In genomic region chr9:73146113-73146815, GRCh38 we compare ENCODE assay signal across 23 cellular contexts. TPM values are rescaled to one million over a fixed set of nuclear protein-coding genes. Genes with fewer than 3 reads are reported as not detected.
A peak's percentile ranks its signal among the peaks of the same experiment; 100 is the strongest.
DNase-seq lines count a peak whose midpoint lies in the region; ATAC-seq and TF ChIP-seq lines count a peak whose summit lies in the region.
"Had no signal": no experiment of that assay in that cellular context is flagged by ENCODE, and none has a peak within 500 bp of the region (broad histone marks: within the 10 kb centered on the region; RNA-seq: fewer than 3 reads in every experiment).

No MANE protein-coding gene starts in this region.

- no peak overlapping the region for H3K9ac ChIP-seq in smooth muscle cell (ENCODE audit: low read depth)
- H3K9ac ChIP-seq: parathyroid adenoma had no signal

- no peak for ATAC-seq in HG02678 (IDR thresholded peaks at IDR 0.05; ENCODE audit: unreplicated experiment)
- ATAC-seq: foreskin keratinocyte, left lung, right cardiac atrium, T-helper 17 cell had no signal

- CTCF ChIA-PET in HEK293 (lab: Yijun Ruan, JAX) (no interaction called here), HEK293T (lab: Yijun Ruan, JAX) (no interaction called here)

- H3K27ac ChIP-seq in HEK293 (ENCODE audit: extremely low read depth, low read depth, low read length) (no peak overlapping the region), smooth muscle cell (ENCODE audit: low read depth) (no peak overlapping the region), substantia nigra (ENCODE audit: low read depth, low read length, poor library complexity, severe bottlenecking) (no peak overlapping the region)
- H3K27ac ChIP-seq: foreskin keratinocyte, parathyroid adenoma, stomach had no signal

- H2AFZ ChIP-seq in smooth muscle cell (ENCODE audit: low read depth) = no peak overlapping the region
- H2AFZ ChIP-seq: parathyroid adenoma had no signal

- H3K79me2 ChIP-seq in smooth muscle cell (ENCODE audit: low read depth) = peaks cover 11% of the 10 kb centered on the region
- H3K79me2 ChIP-seq: parathyroid adenoma had no signal

- H3K9me3 ChIP-seq in HEK293 (ENCODE audit: control insufficient read depth, insufficient read depth, low read depth, low read length) = no peaks in the 10 kb centered on the region
- H3K9me3 ChIP-seq in smooth muscle cell (replicated peaks; ENCODE audit: low read depth) = no peaks in the 10 kb centered on the region
- H3K9me3 ChIP-seq: left lung, stomach had no signal

- TF ChIP-seq CTCF in HEK293 (tag by site-specific recombination; IDR thresholded peaks at IDR 0.05) (no peak), smooth muscle cell (IDR thresholded peaks at IDR 0.05; ENCODE audit: borderline replicate concordance, insufficient read depth, poor library complexity, severe bottlenecking) (no peak)

- peak overlapping the region; percentile 12 for H3K4me2 ChIP-seq in smooth muscle cell

- H3F3A ChIP-seq in smooth muscle cell (ENCODE audit: low read depth) = peaks cover 35% of the 10 kb centered on the region

- H3K27me3 ChIP-seq in smooth muscle cell (ENCODE audit: low read depth) = no peaks in the 10 kb centered on the region
- H3K27me3 ChIP-seq: foreskin keratinocyte, left lung, stomach had no signal

- H4K20me1 ChIP-seq in smooth muscle cell (ENCODE audit: low read depth) = no peaks in the 10 kb centered on the region

- H3K36me3 ChIP-seq in HEK293 (ENCODE audit: control insufficient read depth in 2 of 2, insufficient read depth in 1 of 2, low read length in 2 of 2) = no peaks in the 10 kb centered on the region
- H3K36me3 ChIP-seq in smooth muscle cell (ENCODE audit: low read depth) = no peaks in the 10 kb centered on the region
- H3K36me3 ChIP-seq: left lung, stomach had no signal

- H3K4me1 ChIP-seq in HEK293 (ENCODE audit: control insufficient read depth, insufficient read depth, low read length) (peaks cover 5% of the 10 kb centered on the region; the same call in 1 of the 2 replicates), smooth muscle cell (ENCODE audit: low read depth) (peaks cover 22% of the 10 kb centered on the region)
- H3K4me1 ChIP-seq: parathyroid adenoma had no signal

- peak; percentile 4 for DNase-seq in NCI-H748 (lab: John Stamatoyannopoulos, UW; ENCODE audit: unreplicated experiment)
- DNase-seq in NCI-H748 treated with DMSO at 0.1 percent for 48 hours (lab: John Stamatoyannopoulos, UW) = no peak
- DNase-seq in OCI-M1 (lab: John Stamatoyannopoulos, UW) = peak; percentile 65
- no peak for DNase-seq in smooth muscle cell (lab: John Stamatoyannopoulos, UW; ENCODE audit: unreplicated experiment)
- no peak for DNase-seq in substantia nigra (lab: John Stamatoyannopoulos, UW)
- DNase-seq in HEK293T (ENCODE audit: extremely low spot score) = no peak
- DNase-seq: activated B cell treated with CpG ODN at 0.5 μM for 24 hours; activated CD4-positive, alpha-beta T cell treated with anti-CD3 and anti-CD28 coated beads, Interleukin-2, amount 50 U/mL, for 4 hours; activated CD8-positive, alpha-beta memory T cell treated with anti-CD3 and anti-CD28 coated beads, Interleukin-2, amount 50 U/mL, for 4 hours; activated naive CD8-positive, alpha-beta T cell treated with anti-CD3 and anti-CD28 coated beads for 36 hours; DMS 273 treated with DMSO at 0.1 percent for 48 hours; effector CD4-positive, alpha-beta T cell; foreskin keratinocyte; left lung; midbrain; NCI-H1694 treated with DMSO at 0.1 percent for 48 hours; NCI-H345; right cardiac atrium; stomach; T-helper 17 cell had no signal

- POLR2A ChIA-PET in HEK293 (lab: Yijun Ruan, JAX) (interaction anchor here (0.6 to 1.0 kb wide), 2 partner anchors 9 to 617 kb away, joined by 3 read pairs; no protein-coding TSS in a partner anchor), HEK293T (lab: Yijun Ruan, JAX) (no interaction called here)

- no peak overlapping the region for H3K4me3 ChIP-seq in HEK293 (ENCODE audit: low read depth, low read length)
- no peak overlapping the region for H3K4me3 ChIP-seq in smooth muscle cell
- H3K4me3 ChIP-seq: left lung, stomach had no signal

- 80% methylated on average over 2 of the region's 2 CpGs for WGBS in smooth muscle cell (ENCODE audit: low lambda C conversion rate)

TF ChIP-seq in HEK293, 187 proteins besides CTCF, POLR2A, EP300 and RAD21:
- TF ChIP-seq ZBTB48 (tag by site-specific recombination; IDR thresholded peaks at IDR 0.05) (no peak), PRDM1 (tag by site-specific recombination; IDR thresholded peaks at IDR 0.05) (peak; percentile 30; the same call in 1 of the 2 replicates)

TF ChIP-seq in HEK293T, 16 proteins besides CTCF, POLR2A, EP300 and RAD21:
- TF ChIP-seq SUZ12 (IDR thresholded peaks at IDR 0.05) = no peak
- TF ChIP-seq L3MBTL2 (conservative IDR thresholded peaks at IDR 0.05) = no peak
- no peak for TF ChIP-seq NFRKB (IDR thresholded peaks at IDR 0.05)
TF ChIP-seq in HEK293T: peak in this region for 0.

RNA-seq across cellular contexts. Expression of gene ANXA1, which starts 5.4 kb away (rescaled TPM):
- 897 and 967 TPM in 2 replicates for total RNA-seq in smooth muscle cell
- 266 and 573 TPM in 2 replicates for polyA plus RNA-seq in smooth muscle cell

Comparison
In these comparisons a context has a peak if more than half of its experiments do, and no peak if none do; other contexts are left out.
1. DNase-seq: peak in NCI-H748 (single experiment) and OCI-M1 (single experiment); none in NCI-H748 treated with DMSO at 0.1 percent for 48 hours (single experiment), smooth muscle cell (single experiment), substantia nigra (0 of 49) and HEK293T (single experiment).